8 cellular contexts compared by ENCODE assay signal in the genomic region with DNA sequence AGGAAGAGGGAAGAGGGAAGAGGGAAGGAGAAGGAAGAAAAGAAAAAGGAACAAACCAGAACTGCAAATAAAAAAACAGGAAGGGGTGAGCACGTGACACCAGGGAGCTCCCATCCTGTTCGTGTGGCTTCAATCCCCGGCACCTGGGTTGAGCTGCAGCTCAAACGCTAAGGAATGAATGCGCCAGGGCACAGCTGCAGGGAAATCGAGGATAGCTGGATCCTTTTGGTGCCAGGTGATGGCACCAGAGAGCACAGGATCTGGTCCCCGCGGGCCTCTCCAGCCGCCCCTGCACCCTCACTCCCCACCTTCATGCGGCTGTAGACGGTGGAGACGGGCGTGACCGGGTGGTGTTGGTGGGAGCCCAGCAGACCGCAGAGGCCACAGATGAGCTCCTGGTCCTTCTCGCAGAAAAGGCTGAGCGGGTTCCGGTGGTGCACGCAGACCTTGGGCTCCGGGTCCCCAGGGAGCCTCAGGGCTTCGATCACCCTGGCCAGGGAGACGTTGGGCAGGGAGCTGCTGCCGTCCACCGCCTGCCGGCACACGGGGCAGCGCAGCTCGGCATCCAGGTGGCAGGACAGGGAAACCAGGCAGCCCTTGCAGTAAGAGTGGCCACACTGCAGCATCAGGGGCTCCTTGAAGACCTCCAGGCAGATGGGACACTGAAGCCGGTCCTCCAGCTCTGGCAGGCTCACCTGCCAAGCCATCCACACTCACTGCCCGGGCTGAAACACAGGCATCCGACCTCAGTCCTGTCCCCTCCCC. TPM values are rescaled to one million over a fixed set of nuclear protein-coding genes. Genes with fewer than 3 reads are reported as not detected.
A peak's percentile ranks its signal among the peaks of the same experiment; 100 is the strongest.
DNase-seq lines count a peak whose midpoint lies in the region; TF ChIP-seq lines count a peak whose summit lies in the region.
"Not testable (repeated sequence)": the region's sequence is repeated elsewhere in the genome, so short reads cannot be mapped to it uniquely, and the experiment has no call there.

No MANE protein-coding gene starts in this region.

- not testable (repeated sequence) for H3K27ac ChIP-seq in skeletal muscle tissue (ENCODE audit: low read depth, low read length)

- H3K4me3 ChIP-seq in GM12875 (ENCODE audit: low read depth, low read length); Jurkat, Clone E6-1 (ENCODE audit: low read length): not testable (repeated sequence)
- peak overlapping the region in 1 of 3 donors; percentile 51 for H3K4me3 ChIP-seq in skeletal muscle tissue (ENCODE audit: low read length in 3 of 3)

- DNase-seq in 8988T (peak; percentile 86), NOMO-1 treated with dmso at 0.1 percent for 144 hours (lab: John Stamatoyannopoulos, UW; ENCODE audit: unreplicated experiment) (peak; percentile 89), iris pigment epithelial cell (ENCODE audit: low read depth) (peak; percentile 48)
- peak; percentile 46 for DNase-seq in Jurkat, Clone E6-1 (ENCODE audit: low read depth, low spot score)
- peak; percentile 69 for DNase-seq in activated CD4-positive, alpha-beta memory T cell treated with anti-CD3 and anti-CD28 coated beads for 36 hours
- DNase-seq in chondrocyte (ENCODE audit: low spot score) = not testable (repeated sequence)

- not testable (repeated sequence) for H3K4me1 Mint-ChIP-seq in activated CD4-positive, alpha-beta memory T cell treated with anti-CD3 and anti-CD28 coated beads for 36 hours (ENCODE audit: low read depth); chondrocyte (ENCODE audit: low read depth)

- H3K4me1 ChIP-seq in skeletal muscle tissue (ENCODE audit: control insufficient read depth in 3 of 3, insufficient read depth in 3 of 3, low read length in 3 of 3) = peaks cover 2 to 18% (median 9%) of the 10 kb centered on the region in 3 donors

- not testable (repeated sequence) for H3K9me3 ChIP-seq in skeletal muscle tissue (ENCODE audit: control insufficient read depth in 3 of 3, low read length in 3 of 3)

- not testable (repeated sequence) for H3K9me3 Mint-ChIP-seq in activated CD4-positive, alpha-beta memory T cell treated with anti-CD3 and anti-CD28 coated beads for 36 hours; chondrocyte (ENCODE audit: low read depth)

- POLR2A ChIA-PET in activated CD4-positive, alpha-beta memory T cell treated with anti-CD3 and anti-CD28 coated beads for 36 hours (lab: Charles Lee) = interaction anchor here (0.6 kb wide), 1 partner anchor 328 kb away, joined by 3 read pairs; no protein-coding TSS in a partner anchor

- H3K27me3 Mint-ChIP-seq in activated CD4-positive, alpha-beta memory T cell treated with anti-CD3 and anti-CD28 coated beads for 36 hours; chondrocyte (ENCODE audit: low read depth): not testable (repeated sequence)

- intact Hi-C loops in activated CD4-positive, alpha-beta memory T cell treated with anti-CD3 and anti-CD28 coated beads for 36 hours (cut with micrococcal nuclease) = not testable (repeated sequence)

- H3K9ac ChIP-seq in skeletal muscle tissue (ENCODE audit: low read depth in 1 of 3, low read length in 3 of 3) = peak overlapping the region in 2 of 3 donors; percentile 16 to 51

- not testable (repeated sequence) for H3K36me3 Mint-ChIP-seq in activated CD4-positive, alpha-beta memory T cell treated with anti-CD3 and anti-CD28 coated beads for 36 hours; chondrocyte (ENCODE audit: low read depth)

- peak; percentile 69 for TF ChIP-seq CTCF in GM12875 (IDR thresholded peaks at IDR 0.05; ENCODE audit: borderline replicate concordance, insufficient read depth, low read depth, low read length)
- TF ChIP-seq CTCF in chondrocyte (IDR thresholded peaks at IDR 0.05) = peak; percentile 79

- H3K36me3 ChIP-seq in skeletal muscle tissue (ENCODE audit: control insufficient read depth in 3 of 3, insufficient read depth in 3 of 3, low read length in 3 of 3) = not testable (repeated sequence)

- CTCF ChIA-PET in activated CD4-positive, alpha-beta memory T cell treated with anti-CD3 and anti-CD28 coated beads for 36 hours (lab: Charles Lee) = interaction anchor here (0.8 to 2.1 kb wide), 6 partner anchors 10 to 128 kb away, joined by 3 to 22 read pairs (median 8); a partner anchor contains a TSS

- not testable (repeated sequence) for H3K27ac Mint-ChIP-seq in activated CD4-positive, alpha-beta memory T cell treated with anti-CD3 and anti-CD28 coated beads for 36 hours
- peak overlapping the region; percentile 27 for H3K27ac Mint-ChIP-seq in chondrocyte (ENCODE audit: unreplicated experiment)

- H3K27me3 ChIP-seq in skeletal muscle tissue (ENCODE audit: control insufficient read depth in 3 of 3, insufficient read depth in 3 of 3, low read length in 3 of 3) = not testable (repeated sequence)

- peak overlapping the region; percentile 17 for H3K4me3 Mint-ChIP-seq in activated CD4-positive, alpha-beta memory T cell treated with anti-CD3 and anti-CD28 coated beads for 36 hours
- peak overlapping the region; percentile 48 for H3K4me3 Mint-ChIP-seq in chondrocyte (ENCODE audit: unreplicated experiment)

RNA-seq across cellular contexts. Expression of a gene that starts 3.6 kb away (rescaled TPM):
- polyA plus RNA-seq in Jurkat, Clone E6-1 (2012; ENCODE audit: insufficient read depth, insufficient read length) = not detected
- total RNA-seq in activated CD4-positive, alpha-beta memory T cell treated with anti-CD3 and anti-CD28 coated beads for 36 hours = not detected
- total RNA-seq in chondrocyte (not detected in 3 replicates), skeletal muscle tissue (0.52 TPM)

RNA-seq across cellular contexts. Expression of a gene that starts 3.7 kb away (rescaled TPM):
- not detected for polyA plus RNA-seq in Jurkat, Clone E6-1 (2012; ENCODE audit: insufficient read depth, insufficient read length)
- not detected for total RNA-seq in activated CD4-positive, alpha-beta memory T cell treated with anti-CD3 and anti-CD28 coated beads for 36 hours
- total RNA-seq in chondrocyte = not detected in 3 replicates
- under 0.01 TPM for total RNA-seq in skeletal muscle tissue

RNA-seq across cellular contexts. Expression of a gene that starts 15.6 kb away (rescaled TPM):
- polyA plus RNA-seq in Jurkat, Clone E6-1 (2012; ENCODE audit: insufficient read depth, insufficient read length) = 67.0 TPM
- 10 to 100 TPM; 51.2 to 55.5 TPM for total RNA-seq in activated CD4-positive, alpha-beta memory T cell treated with anti-CD3 and anti-CD28 coated beads for 36 hours
- total RNA-seq in chondrocyte (15.2 to 16.3 TPM (median 15.5 TPM) in 3 replicates), skeletal muscle tissue (13.0 TPM)
